Comparison of ENCODE assay signal across 17 cellular contexts in the genomic region with DNA sequence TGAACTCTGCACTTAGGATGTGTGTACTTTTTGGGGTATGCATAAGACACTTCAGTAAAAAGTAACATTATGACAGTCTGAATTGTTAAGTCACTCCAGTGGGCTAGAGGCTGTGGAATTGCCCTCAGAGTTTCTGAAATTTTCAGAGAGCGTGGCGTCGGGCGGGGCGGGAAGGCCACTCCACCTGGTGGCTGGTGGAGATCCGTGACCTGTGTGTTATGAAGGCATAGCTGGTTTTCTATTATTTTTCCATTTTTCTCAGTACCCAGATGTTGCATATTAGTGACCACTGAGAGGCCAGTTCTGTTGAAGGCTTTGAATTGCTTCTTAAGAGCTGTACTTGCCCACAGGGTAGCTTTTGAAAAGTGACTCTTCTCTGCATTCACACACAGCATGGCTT. TPM values are rescaled to one million over a fixed set of nuclear protein-coding genes. Genes with fewer than 3 reads are reported as not detected.
A peak's percentile ranks its signal among the peaks of the same experiment; 100 is the strongest.
DNase-seq lines count a peak whose midpoint lies in the region; ATAC-seq and TF ChIP-seq lines count a peak whose summit lies in the region.
"Had no signal": no experiment of that assay in that cellular context is flagged by ENCODE, and none has a peak within 500 bp of the region (broad histone marks: within the 10 kb centered on the region; RNA-seq: fewer than 3 reads in every experiment).

No MANE protein-coding gene starts in this region.

- peak overlapping the region; percentile 73 to 97 for H3K27ac ChIP-seq in coronary artery
- H3K27ac ChIP-seq in gastrocnemius medialis = peak overlapping the region; percentile 89 to 93 (median 92)
- H3K27ac ChIP-seq in SJCRH30 = no peak overlapping the region
- H3K27ac ChIP-seq: sigmoid colon had no signal

- H3K4me3 ChIP-seq in coronary artery (no peak overlapping the region), gastrocnemius medialis (no peak overlapping the region), SJCRH30 (no peak overlapping the region)
- H3K4me3 ChIP-seq: sigmoid colon had no signal

- no peaks in the 10 kb centered on the region; the same call in 1 of the 2 replicates for H3K27me3 Mint-ChIP-seq in HFFc6 (ENCODE audit: insufficient read depth)

- TF ChIP-seq POLR2A in gastrocnemius medialis (IDR thresholded peaks at IDR 0.05) = no peak

- H3K9me3 Mint-ChIP-seq in activated naive CD4-positive, alpha-beta T cell treated with anti-CD3 and anti-CD28 coated beads, Interleukin-2, amount 50 U/mL, for 72 hours = no peaks in the 10 kb centered on the region
- no peaks in the 10 kb centered on the region for H3K9me3 Mint-ChIP-seq in HFFc6

- H3K4me3 Mint-ChIP-seq in HFFc6 = no peak overlapping the region

- in situ Hi-C loops in gastrocnemius medialis (cut with MboI; ENCODE audit: low sequenced_read_pairs in 4 of 4) = no loop called here

- H3K36me3 ChIP-seq in gastrocnemius medialis (peaks cover 0 to 36% of the 10 kb centered on the region in 2 donors), SJCRH30 (no peaks in the 10 kb centered on the region)

- peaks cover 12 to 20% of the 10 kb centered on the region in 2 donors for H3K36me3 Mint-ChIP-seq in activated naive CD4-positive, alpha-beta T cell treated with anti-CD3 and anti-CD28 coated beads, Interleukin-2, amount 50 U/mL, for 72 hours
- peaks cover 32% of the 10 kb centered on the region for H3K36me3 Mint-ChIP-seq in HFFc6 (ENCODE audit: low read depth)

- no peak for ATAC-seq in activated naive CD4-positive, alpha-beta T cell treated with anti-CD3 and anti-CD28 coated beads, Interleukin-2, amount 50 U/mL, for 72 hours
- no peak for ATAC-seq in gastrocnemius medialis

- H3K4me1 Mint-ChIP-seq in HFFc6 (ENCODE audit: low read depth) = peaks cover 56% of the 10 kb centered on the region

- H3K4me1 ChIP-seq in gastrocnemius medialis (peaks cover 63 to 81% of the 10 kb centered on the region in 2 donors), SJCRH30 (no peaks in the 10 kb centered on the region)

- TF ChIP-seq CTCF in HFFc6 (IDR thresholded peaks at IDR 0.05) = peak; percentile 34
- TF ChIP-seq CTCF in coronary artery (IDR thresholded peaks at IDR 0.05) = no peak
- peak in 4 of 5 experiments; percentile 24 to 36 (median 34) for TF ChIP-seq CTCF in gastrocnemius medialis (IDR thresholded peaks at IDR 0.05 in 4 of 5, conservative IDR thresholded peaks at IDR 0.05 in 1 of 5)

- intact Hi-C loops in gastrocnemius medialis (cut with DNase I; ENCODE audit: low total_unique reads) = no loop called here

- H3K27me3 ChIP-seq in gastrocnemius medialis (no peaks in the 10 kb centered on the region), SJCRH30 (no peaks in the 10 kb centered on the region)
- H3K27me3 ChIP-seq: sigmoid colon had no signal

- no peak for DNase-seq in activated naive CD4-positive, alpha-beta T cell treated with anti-CD3 and anti-CD28 coated beads, Interleukin-2, amount 50 U/mL, for 72 hours (ENCODE audit: low spot score in 2 of 2)
- DNase-seq in activated naive CD4-positive, alpha-beta T cell (lab: John Stamatoyannopoulos, UW) = no peak
- no peak for DNase-seq in HFFc6
- DNase-seq in coronary artery (ENCODE audit: low spot score) = no peak
- no peak for DNase-seq in gastrocnemius medialis
- DNase-seq in NCI-H526 treated with DMSO at 0.1 percent for 48 hours (lab: John Stamatoyannopoulos, UW) = no peak
- no peak for DNase-seq in NCI-H146 (lab: John Stamatoyannopoulos, UW)
- DNase-seq in SJCRH30 = no peak
- DNase-seq: activated gamma-delta T cell treated with Interleukin-2 at 50 U/mL for 16 hours, HCEC 1CT, hypothalamus, NCI-H1436 treated with DMSO at 0.1 percent for 48 hours, NCI-H510A, OCI-M1, sigmoid colon, SK-N-SH had no signal

- H3K9me3 ChIP-seq in gastrocnemius medialis = no peaks in the 10 kb centered on the region
- no peaks in the 10 kb centered on the region for H3K9me3 ChIP-seq in SJCRH30 (replicated peaks)
- H3K9me3 ChIP-seq: sigmoid colon, SK-N-SH had no signal

- H3K27ac Mint-ChIP-seq in activated naive CD4-positive, alpha-beta T cell treated with anti-CD3 and anti-CD28 coated beads, Interleukin-2, amount 50 U/mL, for 72 hours = peak overlapping the region; percentile 44 to 57
- H3K27ac Mint-ChIP-seq in HFFc6 = peak overlapping the region; percentile 89

RNA-seq across cellular contexts. Expression of gene TACR2, which starts 52.5 kb away (rescaled TPM):
- under 1 TPM in 1 of 2 donors, not detected in 1; 0.16 TPM for total RNA-seq in activated naive CD4-positive, alpha-beta T cell treated with anti-CD3 and anti-CD28 coated beads, Interleukin-2, amount 50 U/mL, for 72 hours
- total RNA-seq in HFFc6 (2021; fragmentation: NEBNext Ultra II Directional; extraction: Animal tissue kit (Norgen Biotek cat#: 25700)) = not detected
- total RNA-seq in gastrocnemius medialis = under 1 TPM in 2 of 4 donors, not detected in 2; 0.36 to 0.49 TPM
- total RNA-seq in SJCRH30 (2014; rRNA removed; shearing (Covaris generic)) = 0.04 TPM in 1 of 2 replicates, not detected in the other
- total RNA-seq: kidney epithelial cell had no signal
